Comparison of ENCODE assay signal across 8 cellular contexts in genomic region chr12:48351022-48351708, GRCh38. TPM values are rescaled to one million over a fixed set of nuclear protein-coding genes. Genes with fewer than 3 reads are reported as not detected.
DNase-seq lines count a peak whose midpoint lies in the region; ATAC-seq and TF ChIP-seq lines count a peak whose summit lies in the region.

No MANE protein-coding gene starts in this region.

- H3K9ac ChIP-seq in endodermal cell (ENCODE audit: extremely low read depth, low read length, poor library complexity, severe bottlenecking) = peak overlapping the region; percentile 67

- no peaks in the 10 kb centered on the region for H3K4me1 Mint-ChIP-seq in endodermal cell

- H3K9me3 ChIP-seq in endodermal cell (ENCODE audit: control insufficient read depth, low read length) (no peaks in the 10 kb centered on the region), mononuclear cell (ENCODE audit: low read depth, low read length) (no peaks in the 10 kb centered on the region), vagina (no peaks in the 10 kb centered on the region)

- intact Hi-C loops in vagina (cut with DNase I) = no loop called here

- peak overlapping the region; percentile 99 for H3K4me3 ChIP-seq in endodermal cell (ENCODE audit: low read length)
- peak overlapping the region; percentile 71 for H3K4me3 ChIP-seq in mononuclear cell (ENCODE audit: low read length)
- peak overlapping the region; percentile 70 to 73 for H3K4me3 ChIP-seq in vagina

- no peaks in the 10 kb centered on the region for H3K9me3 Mint-ChIP-seq in endodermal cell

- 0 to 4% methylated on average over 14 to 33 of the region's 36 CpGs for WGBS in endodermal cell (ENCODE audit: insufficient coverage in 1 of 2, insufficient read length in 1 of 2), 2 experiments

- H3K27ac ChIP-seq in endodermal cell (ENCODE audit: low read depth, low read length) = peak overlapping the region; percentile 44
- H3K27ac ChIP-seq in vagina = peak overlapping the region; percentile 92

- peak overlapping the region; percentile 93 for H3K4me3 Mint-ChIP-seq in endodermal cell

- no peak for TF ChIP-seq POLR2A in vagina (IDR thresholded peaks at IDR 0.05)

- H3K36me3 Mint-ChIP-seq in endodermal cell (ENCODE audit: low read depth) = peaks cover 9% of the 10 kb centered on the region

- H3K4me1 ChIP-seq in endodermal cell (ENCODE audit: control insufficient read depth, insufficient read depth, low read length) = no peaks in the 10 kb centered on the region
- peaks cover 24% of the 10 kb centered on the region for H3K4me1 ChIP-seq in mononuclear cell (ENCODE audit: insufficient read depth, low read length)
- peaks cover 31% of the 10 kb centered on the region for H3K4me1 ChIP-seq in vagina

- H3K27ac Mint-ChIP-seq in endodermal cell = peak overlapping the region; percentile 78

- H3K36me3 ChIP-seq in endodermal cell (ENCODE audit: control insufficient read depth, insufficient read depth, low read length) = peaks cover 20% of the 10 kb centered on the region
- H3K36me3 ChIP-seq in vagina = peaks cover 0 to 18% of the 10 kb centered on the region in 2 donors

- H3K27me3 Mint-ChIP-seq in endodermal cell (ENCODE audit: insufficient read depth) = peaks cover 8% of the 10 kb centered on the region

- no peak for TF ChIP-seq CTCF in endodermal cell (conservative IDR thresholded peaks at IDR 0.05)
- no peak for TF ChIP-seq CTCF in vagina (IDR thresholded peaks at IDR 0.05)

- H3K27me3 ChIP-seq in endodermal cell (ENCODE audit: control insufficient read depth, insufficient read depth, low read length, poor library complexity, severe bottlenecking) (peaks cover 22% of the 10 kb centered on the region), mononuclear cell (ENCODE audit: insufficient read depth, low read length) (no peaks in the 10 kb centered on the region), vagina (no peaks in the 10 kb centered on the region)

- peak; percentile 50 for ATAC-seq in GM19438 (IDR thresholded peaks at IDR 0.05; ENCODE audit: low read depth, unreplicated experiment)
- peak; percentile 43 for ATAC-seq in HG03571 (IDR thresholded peaks at IDR 0.05; ENCODE audit: unreplicated experiment)

- DNase-seq in CMK (ENCODE audit: low read depth) (peak; percentile 59), SHP77 treated with DMSO at 0.1 percent for 48 hours (lab: John Stamatoyannopoulos, UW) (peak; percentile 19), endodermal cell (no peak), vagina (ENCODE audit: extremely low spot score in 2 of 2) (no peak), 8988T (no peak)

RNA-seq across cellular contexts. Expression of gene ZNF641, which starts 0.4 kb away (rescaled TPM):
- total RNA-seq in endodermal cell (10 to 100 TPM in 1 of 2 donors, 1 to 10 TPM in 1; 9.4 to 12.5 TPM), mononuclear cell (19.9 TPM), vagina (15.5 TPM)
- polyA plus RNA-seq in endodermal cell (2013, experiment 1 of 2) = 12.5 TPM
- 11.2 TPM for polyA plus RNA-seq in endodermal cell (2013, experiment 2 of 2)

Comparison
In these comparisons a context has a peak if more than half of its experiments do, and no peak if none do; other contexts are left out.
1. DNase-seq: peak in CMK (single experiment) and SHP77 treated with DMSO at 0.1 percent for 48 hours (single experiment); none in endodermal cell (single experiment), vagina (0 of 2) and 8988T (single experiment).
2. Peak in every context shown above with its lines, with median percentiles within 50 percentile points of each other: H3K4me3 ChIP-seq.